In genomic region chr6:30884521-30885480, GRCh38 we compare ENCODE assay signal across 8 cellular contexts. TPM values are rescaled to one million over a fixed set of nuclear protein-coding genes. Genes with fewer than 3 reads are reported as not detected.
DNase-seq lines count a peak whose midpoint lies in the region; ATAC-seq and TF ChIP-seq lines count a peak whose summit lies in the region.

No MANE protein-coding gene starts in this region.

- H3K9me3 ChIP-seq in DOHH2 (ENCODE audit: control insufficient read depth, insufficient read depth, low read length) (no peaks in the 10 kb centered on the region), mucosa of descending colon (no peaks in the 10 kb centered on the region)

- peaks cover 15% of the 10 kb centered on the region for H3F3A ChIP-seq in DOHH2 (ENCODE audit: control insufficient read depth, insufficient read depth)

- H4K20me1 ChIP-seq in DOHH2 (ENCODE audit: control insufficient read depth, insufficient read depth, low read depth, low read length) = peaks cover 4% of the 10 kb centered on the region; the same call in 1 of the 2 replicates

- peak; percentile 6 for ATAC-seq in mucosa of descending colon
- ATAC-seq in HG03439 (IDR thresholded peaks at IDR 0.05; ENCODE audit: unreplicated experiment) = no peak
- ATAC-seq in HG03175 (IDR thresholded peaks at IDR 0.05; ENCODE audit: unreplicated experiment) = no peak

- peak; percentile 12 for TF ChIP-seq CTCF in DOHH2 (IDR thresholded peaks at IDR 0.05; ENCODE audit: low read depth, low read length, poor library complexity, severe bottlenecking)
- TF ChIP-seq CTCF in epithelial cell of esophagus (IDR thresholded peaks at IDR 0.05; ENCODE audit: insufficient read depth, low read depth, low read length, missing control alignments) = no peak
- TF ChIP-seq CTCF in mucosa of descending colon (IDR thresholded peaks at IDR 0.05) = no peak

- intact Hi-C loops in mucosa of descending colon (cut with DNase I, micrococcal nuclease) = loop anchor here (10.0 kb wide), 1 partner anchor 140 kb away; the partner anchor contains the start of genes FLOT1 (in 2 of the 2) and IER3 (in 2 of the 2)

- H3K27me3 ChIP-seq in DOHH2 (ENCODE audit: control insufficient read depth, low read length) = no peaks in the 10 kb centered on the region

- DNase-seq in LHCN-M2 (ENCODE audit: low read depth) = peak; percentile 74
- DNase-seq in activated CD4-positive, alpha-beta T cell treated with anti-CD3 and anti-CD28 coated beads, Interleukin-2, amount 50 U/mL, for 48 hours = peak; percentile 59 to 69
- DNase-seq in epithelial cell of esophagus (ENCODE audit: low read depth) = peak; percentile 65
- peak; percentile 56 to 71 (median 63) for DNase-seq in mucosa of descending colon
- DNase-seq in superior temporal gyrus (ENCODE audit: extremely low spot score) = peak; percentile 72

- H3K4me3 ChIP-seq in DOHH2 (ENCODE audit: low read length) = peak overlapping the region; percentile 78
- peak overlapping the region; percentile 80 for H3K4me3 ChIP-seq in epithelial cell of esophagus (ENCODE audit: low read length)
- H3K4me3 ChIP-seq in mucosa of descending colon = peak overlapping the region; percentile 65

- H3K36me3 ChIP-seq in DOHH2 (ENCODE audit: control insufficient read depth, low read length) = no peaks in the 10 kb centered on the region; the same call in 1 of the 2 replicates
- no peaks in the 10 kb centered on the region for H3K36me3 ChIP-seq in mucosa of descending colon (ENCODE audit: low read depth)

- H3K79me2 ChIP-seq in DOHH2 (ENCODE audit: control insufficient read depth, low read length) = peaks cover 21% of the 10 kb centered on the region

- peaks cover 59% of the 10 kb centered on the region for H3K4me1 ChIP-seq in DOHH2 (ENCODE audit: control insufficient read depth, low read length)
- H3K4me1 ChIP-seq in mucosa of descending colon (ENCODE audit: low read depth) = peaks cover 27% of the 10 kb centered on the region

- H3K9me2 ChIP-seq in DOHH2 (replicated peaks; ENCODE audit: control insufficient read depth, low read length) = no peaks in the 10 kb centered on the region

- H3K27ac ChIP-seq in DOHH2 (ENCODE audit: low read depth, low read length) = peak overlapping the region; percentile 97

- H3K4me2 ChIP-seq in DOHH2 (ENCODE audit: low read length) = peak overlapping the region; percentile 98

RNA-seq across cellular contexts. Expression of gene DDR1, which starts 0.5 kb away (rescaled TPM):
- total RNA-seq in LHCN-M2 (2014; rRNA removed) = 43.1 and 47.0 TPM in 2 replicates
- 54.1 TPM for polyA plus RNA-seq in LHCN-M2 (2012)
- 100 to 1,000 TPM; 145 to 336 (median 271) TPM for total RNA-seq in mucosa of descending colon

RNA-seq across cellular contexts. Expression of gene GTF2H4, which starts 23.2 kb away (rescaled TPM):
- total RNA-seq in LHCN-M2 (2014; rRNA removed) (9.0 and 16.2 TPM in 2 replicates), mucosa of descending colon (10 to 100 TPM; 17.0 to 25.3 (median 25.0) TPM)
- 18.7 TPM for polyA plus RNA-seq in LHCN-M2 (2012)

RNA-seq across cellular contexts. Expression of gene VARS2, which starts 29.2 kb away (rescaled TPM):
- total RNA-seq in LHCN-M2 (2014; rRNA removed) = 21.9 and 26.5 TPM in 2 replicates
- 17.5 TPM for polyA plus RNA-seq in LHCN-M2 (2012)
- total RNA-seq in mucosa of descending colon = 10 to 100 TPM; 20.9 to 27.6 (median 27.3) TPM

RNA-seq across cellular contexts. Expression of gene SFTA2, which starts 47.2 kb away (rescaled TPM):
- total RNA-seq in LHCN-M2 (2014; rRNA removed) (not detected in 2 replicates), mucosa of descending colon (not detected)
- not detected for polyA plus RNA-seq in LHCN-M2 (2012)

RNA-seq across cellular contexts. Expression of gene MUCL3, which starts 56.0 kb away (rescaled TPM):
- total RNA-seq in LHCN-M2 (2014; rRNA removed) (not detected in 2 replicates), mucosa of descending colon (under 1 TPM in 1 of 3 donors, not detected in 2; 0.07 TPM)
- polyA plus RNA-seq in LHCN-M2 (2012) = 0.04 TPM
